16 cellular contexts compared by ENCODE assay signal in genomic region chr7:5673125-5673524, GRCh38.
DNase-seq lines count a peak whose midpoint lies in the region; TF ChIP-seq lines count a peak whose summit lies in the region.
"Had no signal": no experiment of that assay in that cellular context is flagged by ENCODE, and none has a peak within 500 bp of the region (broad histone marks: within the 10 kb centered on the region; RNA-seq: fewer than 3 reads in every experiment).

No MANE protein-coding gene starts in this region.

- H3K27ac ChIP-seq in AG04450 (ENCODE audit: low read depth, low read length) = peak overlapping the region; percentile 82
- H3K27ac ChIP-seq in rectal smooth muscle tissue (ENCODE audit: low read depth, low read length) = peak overlapping the region; percentile 75
- no peak overlapping the region for H3K27ac ChIP-seq in brain microvascular endothelial cell

- no peak overlapping the region for H3K4me3 ChIP-seq in AG04450 (ENCODE audit: low read depth, low read length)
- no peak overlapping the region for H3K4me3 ChIP-seq in rectal smooth muscle tissue (ENCODE audit: low read length)
- H3K4me3 ChIP-seq in brain microvascular endothelial cell (ENCODE audit: low read depth, low read length) = no peak overlapping the region

- peaks cover 43% of the 10 kb centered on the region for H3K4me1 ChIP-seq in rectal smooth muscle tissue (ENCODE audit: control insufficient read depth, insufficient read depth, low read length)

- H3K27me3 ChIP-seq in AG04450 (ENCODE audit: control insufficient read depth, insufficient read depth, low read length) (no peaks in the 10 kb centered on the region), rectal smooth muscle tissue (ENCODE audit: control insufficient read depth, insufficient read depth, low read length) (no peaks in the 10 kb centered on the region), brain microvascular endothelial cell (replicated peaks) (no peaks in the 10 kb centered on the region)

- peak overlapping the region; percentile 73 for H3K4me3 Mint-ChIP-seq in endothelial cell (ENCODE audit: unreplicated experiment)
- H3K4me3 Mint-ChIP-seq: CD8-positive, alpha-beta memory T cell had no signal

- POLR2A ChIA-PET in AG04450 (lab: Yijun Ruan, JAX) = no interaction called here

- CTCF ChIA-PET in AG04450 (lab: Charles Lee) = interaction anchor here (2.0 kb wide), 1 partner anchor 15 kb away, joined by 6 read pairs; no protein-coding TSS in a partner anchor

- TF ChIP-seq CTCF in AG04450 (IDR thresholded peaks at IDR 0.05; ENCODE audit: low read depth, low read length) (no peak), GM10266 (IDR thresholded peaks at IDR 0.05; ENCODE audit: control insufficient read depth, insufficient read depth, low read depth, missing control alignments) (no peak), endothelial cell (IDR thresholded peaks at IDR 0.05; ENCODE audit: unreplicated experiment) (no peak), brain microvascular endothelial cell (IDR thresholded peaks at IDR 0.05; ENCODE audit: low read depth, low read length, missing control alignments) (no peak)

- in situ Hi-C loops in brain microvascular endothelial cell (cut with HindIII; ENCODE audit: low pct_ligation_motif_present, low sequenced_read_pairs) = no loop called here

- DNase-seq in AG04450 (ENCODE audit: low read depth, low spot score) (no peak), GM10266 (ENCODE audit: extremely low spot score) (peak; percentile 21), endothelial cell (ENCODE audit: low spot score) (no peak), brain microvascular endothelial cell (no peak), Kasumi-1 (lab: John Stamatoyannopoulos, UW) (no peak), kidney glomerular epithelial cell (lab: John Stamatoyannopoulos, UW) (no peak), inferior parietal cortex (ENCODE audit: extremely low spot score) (no peak)
- DNase-seq: activated CD4-positive, alpha-beta T cell treated with anti-CD3 and anti-CD28 coated beads for 1 hour; activated gamma-delta T cell; CD8-positive, alpha-beta memory T cell; DMS79; effector CD8-positive, alpha-beta T cell; H7; NCI-H187; NCI-H69 had no signal

- H3K27me3 Mint-ChIP-seq in endothelial cell (ENCODE audit: unreplicated experiment) = peaks cover 11% of the 10 kb centered on the region

- peaks cover 22% of the 10 kb centered on the region for H3K36me3 Mint-ChIP-seq in endothelial cell (ENCODE audit: low read depth, unreplicated experiment)

- peaks cover 69% of the 10 kb centered on the region for H3K4me1 Mint-ChIP-seq in endothelial cell (ENCODE audit: unreplicated experiment)

- no peaks in the 10 kb centered on the region for H3K9me3 Mint-ChIP-seq in endothelial cell (ENCODE audit: unreplicated experiment)
- H3K9me3 Mint-ChIP-seq: CD8-positive, alpha-beta memory T cell had no signal

- no peak overlapping the region for H3K27ac Mint-ChIP-seq in endothelial cell (ENCODE audit: unreplicated experiment)

- no peaks in the 10 kb centered on the region for H3K9me3 ChIP-seq in AG04450 (ENCODE audit: control insufficient read depth, insufficient read depth, low read length)

- no peak overlapping the region for H3K9ac ChIP-seq in rectal smooth muscle tissue (ENCODE audit: low read length)

- H3K36me3 ChIP-seq in rectal smooth muscle tissue (ENCODE audit: control insufficient read depth, insufficient read depth, low read length) = no peaks in the 10 kb centered on the region
- H3K36me3 ChIP-seq in brain microvascular endothelial cell (replicated peaks) = no peaks in the 10 kb centered on the region
